In the genomic region with DNA sequence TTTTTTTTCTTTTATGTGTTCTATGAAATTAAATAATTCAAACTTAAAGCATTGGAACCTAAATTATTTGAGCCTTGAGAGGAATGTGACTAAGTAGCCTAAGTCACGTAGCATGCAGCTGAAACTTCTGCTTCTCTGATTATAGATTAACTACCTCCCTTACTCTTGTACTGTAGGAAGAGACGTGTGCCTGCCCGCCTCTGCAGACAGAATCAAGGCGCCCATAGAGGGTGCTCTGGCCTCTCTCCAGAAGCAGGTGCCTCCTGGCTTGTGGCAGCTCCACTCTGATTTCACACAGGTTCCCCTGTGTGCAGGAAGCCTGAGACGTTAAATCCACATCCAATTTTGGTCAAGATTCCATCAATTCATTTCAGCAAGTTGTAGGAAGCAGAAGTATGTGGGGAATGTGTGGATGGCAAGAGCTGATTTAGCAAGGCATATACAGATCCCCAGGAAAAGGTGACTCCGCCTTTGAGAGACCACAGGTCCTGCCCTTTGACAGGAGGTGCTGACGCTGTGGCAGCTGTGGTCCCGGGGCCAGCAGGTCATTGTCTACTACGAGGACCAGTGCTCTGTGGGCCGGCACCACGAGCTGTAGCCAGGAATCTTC, we compare ENCODE assay signal across 20 cellular contexts.
A peak's percentile ranks its signal among the peaks of the same experiment; 100 is the strongest.
DNase-seq lines count a peak whose midpoint lies in the region; ATAC-seq, FAIRE-seq and TF ChIP-seq lines count a peak whose summit lies in the region.
"Had no signal": no experiment of that assay in that cellular context is flagged by ENCODE, and none has a peak within 500 bp of the region (broad histone marks: within the 10 kb centered on the region; RNA-seq: fewer than 3 reads in every experiment).

No MANE protein-coding gene starts in this region.

- H3K9me3 ChIP-seq in A549 (no peaks in the 10 kb centered on the region), GM12878 (replicated peaks; ENCODE audit: control insufficient read depth, insufficient read depth, low read length) (no peaks in the 10 kb centered on the region)
- H3K9me3 ChIP-seq: esophagus squamous epithelium had no signal

- peak; percentile 35 to 39; a peak in 1 of 6 replicates for ATAC-seq in A549
- ATAC-seq in GM12878: peak; percentile 56
- ATAC-seq in GM18873 (IDR thresholded peaks at IDR 0.05; ENCODE audit: low FRiP score, unreplicated experiment): no peak
- no peak for ATAC-seq in Right ventricle myocardium superior (ENCODE audit: poor library complexity)
- ATAC-seq: activated CD8-positive, alpha-beta memory T cell treated with anti-CD3 and anti-CD28 coated beads, Interleukin-2, amount 10 ng/mL, durations not matched to agents 7 days and 5 days; CD8-positive, alpha-beta T cell; naive thymus-derived CD4-positive, alpha-beta T cell had no signal

- RAD21 ChIA-PET in GM12878 (lab: Charles Lee; ENCODE audit: unreplicated experiment): no interaction called here

- no peaks in the 10 kb centered on the region for H4K20me1 ChIP-seq in GM12878 (ENCODE audit: control insufficient read depth, insufficient read depth)

- DNase-seq in A549 (ENCODE audit: low read depth in 1 of 2, low spot score in 1 of 2): no peak
- peak; percentile 67 for DNase-seq in HK-2 (ENCODE audit: unreplicated experiment)
- no peak for DNase-seq in GM12878 (ENCODE audit: low read depth, low spot score)
- peak; percentile 87 for DNase-seq in kidney glomerular epithelial cell (lab: John Stamatoyannopoulos, UW)
- no peak for DNase-seq in activated naive CD4-positive, alpha-beta T cell treated with anti-CD3 and anti-CD28 coated beads for 36 hours
- no peak for DNase-seq in Right ventricle myocardium superior
- DNase-seq in NCI-H524 treated with DMSO at 0.1 percent for 48 hours (lab: John Stamatoyannopoulos, UW): no peak
- DNase-seq: activated CD4-positive, alpha-beta T cell treated with anti-CD3 and anti-CD28 coated beads for 1 hour; activated CD8-positive, alpha-beta memory T cell treated with anti-CD3 and anti-CD28 coated beads, Interleukin-2, amount 10 ng/mL, durations not matched to agents 7 days and 5 days; activated gamma-delta T cell; CD8-positive, alpha-beta T cell; esophagus squamous epithelium; IMR-90; naive thymus-derived CD4-positive, alpha-beta T cell; NCI-H1048; NCI-H2227 treated with DMSO at 0.1 percent for 48 hours; stimulated activated CD4-positive, alpha-beta T cell treated with anti-CD3 and anti-CD28 coated beads, Interleukin-15, amount 100 ng/mL, for 24 hours had no signal

- no peaks in the 10 kb centered on the region for H3K27me3 Mint-ChIP-seq in activated naive CD4-positive, alpha-beta T cell treated with anti-CD3 and anti-CD28 coated beads for 36 hours (ENCODE audit: low read depth)
- H3K27me3 Mint-ChIP-seq: activated CD8-positive, alpha-beta memory T cell treated with anti-CD3 and anti-CD28 coated beads, Interleukin-2, amount 10 ng/mL, durations not matched to agents 7 days and 5 days; dendritic cell treated with granulocyte-macrophage colony-stimulating factor and Interleukin-4, amounts not matched to agents 40 ng/mL and 50 ng/mL, for 4 days; naive thymus-derived CD4-positive, alpha-beta T cell had no signal

- no peak overlapping the region for H3K4me2 ChIP-seq in A549
- no peak overlapping the region for H3K4me2 ChIP-seq in GM12878 (ENCODE audit: control insufficient read depth, insufficient read depth)

- H3K27ac ChIP-seq in A549: no peak overlapping the region
- H3K27ac ChIP-seq in GM12878 (ENCODE audit: control insufficient read depth, insufficient read depth): no peak overlapping the region
- H3K27ac ChIP-seq: esophagus squamous epithelium had no signal

- H3K9ac ChIP-seq in GM12878 (ENCODE audit: control insufficient read depth, insufficient read depth, low read length): no peak overlapping the region

- in situ Hi-C loops in GM12878 (cut with MboI): no loop called here

- 3% methylated on average over 11 of the region's 11 CpGs for WGBS in A549 (ENCODE audit: missing lambda C conversion rate)
- 18% methylated on average over 11 of the region's 11 CpGs for WGBS in GM12878 (ENCODE audit: insufficient coverage, insufficient replicate concordance, low lambda C conversion rate, missing lambda C conversion rate)

- peaks cover 7% of the 10 kb centered on the region for H3K9me3 Mint-ChIP-seq in activated naive CD4-positive, alpha-beta T cell treated with anti-CD3 and anti-CD28 coated beads for 36 hours
- H3K9me3 Mint-ChIP-seq: dendritic cell treated with granulocyte-macrophage colony-stimulating factor and Interleukin-4, amounts not matched to agents 40 ng/mL and 50 ng/mL, for 4 days had no signal

- no peak for TF ChIP-seq POLR2A in A549 (IDR thresholded peaks at IDR 0.05; ENCODE audit: low read length)
- no peak for TF ChIP-seq POLR2A in GM12878 (IDR thresholded peaks at IDR 0.05; ENCODE audit: low read depth, low read length)

- no peak overlapping the region for H3K27ac Mint-ChIP-seq in activated naive CD4-positive, alpha-beta T cell treated with anti-CD3 and anti-CD28 coated beads for 36 hours
- H3K27ac Mint-ChIP-seq: activated CD8-positive, alpha-beta memory T cell treated with anti-CD3 and anti-CD28 coated beads, Interleukin-2, amount 10 ng/mL, durations not matched to agents 7 days and 5 days; CD8-positive, alpha-beta T cell; dendritic cell treated with granulocyte-macrophage colony-stimulating factor and Interleukin-4, amounts not matched to agents 40 ng/mL and 50 ng/mL, for 4 days; naive thymus-derived CD4-positive, alpha-beta T cell had no signal

- no peaks in the 10 kb centered on the region for H3K4me1 ChIP-seq in A549
- no peaks in the 10 kb centered on the region for H3K4me1 ChIP-seq in GM12878 (ENCODE audit: control insufficient read depth, insufficient read depth, low read length)
- H3K4me1 ChIP-seq: esophagus squamous epithelium had no signal

- no TSS peak for BruUV-seq in GM12878 (replicated peaks; lab: Mats Ljungman, UMichigan)

- no peaks in the 10 kb centered on the region for H3K36me3 Mint-ChIP-seq in activated naive CD4-positive, alpha-beta T cell treated with anti-CD3 and anti-CD28 coated beads for 36 hours (ENCODE audit: low read depth)
- H3K36me3 Mint-ChIP-seq: activated CD8-positive, alpha-beta memory T cell treated with anti-CD3 and anti-CD28 coated beads, Interleukin-2, amount 10 ng/mL, durations not matched to agents 7 days and 5 days; CD8-positive, alpha-beta T cell had no signal

- SMC1A ChIA-PET in GM12878 (lab: Charles Lee; ENCODE audit: uncharacterized antibody, unreplicated experiment): interaction anchor here (0.8 kb wide), 1 partner anchor 12 kb away, joined by 3 read pairs; no protein-coding TSS in a partner anchor

- POLR2A ChIA-PET in A549 (lab: Yijun Ruan, JAX) (no interaction called here), GM12878 (lab: Charles Lee) (no interaction called here)

- no peak for TF ChIP-seq EP300 in A549 (IDR thresholded peaks at IDR 0.05)
- no peak for TF ChIP-seq EP300 in GM12878 (IDR thresholded peaks at IDR 0.05; ENCODE audit: borderline replicate concordance in 1 of 2, control insufficient read depth in 1 of 2, low read depth in 2 of 2, low read length in 2 of 2)

- CTCF ChIA-PET in A549 (lab: Yijun Ruan, JAX) (interaction anchor here (0.6 kb wide), 1 partner anchor 591 kb away, joined by 3 read pairs; no protein-coding TSS in a partner anchor), GM12878 (lab: Yijun Ruan, JAX) (interaction anchor here (0.8 to 0.9 kb wide), 2 partner anchors 10 to 18 kb away, joined by 3 read pairs; no protein-coding TSS in a partner anchor)
- CTCF ChIA-PET in activated naive CD4-positive, alpha-beta T cell treated with anti-CD3 and anti-CD28 coated beads for 36 hours (lab: Charles Lee): no interaction called here

- no peak overlapping the region for H2AFZ ChIP-seq in GM12878 (ENCODE audit: control insufficient read depth, low read depth, low read length)

- TF ChIP-seq RAD21 in A549 (conservative IDR thresholded peaks at IDR 0.05 in 1 of 2, IDR thresholded peaks at IDR 0.05 in 1 of 2) (no peak), GM12878 (IDR thresholded peaks at IDR 0.05; ENCODE audit: insufficient read depth, low read depth, low read length) (no peak)

- TF ChIP-seq CTCF in A549 (IDR thresholded peaks at IDR 0.05) (no peak), GM12878 (IDR thresholded peaks at IDR 0.05 in 2 of 3, conservative IDR thresholded peaks at IDR 0.05 in 1 of 3; ENCODE audit: control insufficient read depth in 2 of 3, extremely low read depth in 1 of 3, insufficient read depth in 1 of 3, low read depth in 3 of 3, low read length in 3 of 3) (no peak; a peak in 1 of 6 replicates)

- H3K4me3 ChIP-seq in A549 (no peak overlapping the region), GM12878 (no peak overlapping the region)
- H3K4me3 ChIP-seq: esophagus squamous epithelium had no signal

- H3K27me3 ChIP-seq in GM12878 (replicated peaks in 1 of 2; ENCODE audit: control insufficient read depth in 2 of 2, insufficient read depth in 2 of 2, low read length in 1 of 2): no peaks in the 10 kb centered on the region
- H3K27me3 ChIP-seq: esophagus squamous epithelium had no signal

- FAIRE-seq in A549 (lab: Jason Lieb, UNC) (no peak), GM12878 (lab: Jason Lieb, UNC) (no peak)
- FAIRE-seq: GM12892 had no signal

- H3K36me3 ChIP-seq in GM12878 (ENCODE audit: control insufficient read depth in 2 of 2, insufficient read depth in 2 of 2, low read length in 1 of 2): no peaks in the 10 kb centered on the region
- H3K36me3 ChIP-seq: esophagus squamous epithelium had no signal

- H3K4me1 Mint-ChIP-seq in activated naive CD4-positive, alpha-beta T cell treated with anti-CD3 and anti-CD28 coated beads for 36 hours (ENCODE audit: low read depth): no peaks in the 10 kb centered on the region
- H3K4me1 Mint-ChIP-seq: activated CD8-positive, alpha-beta memory T cell treated with anti-CD3 and anti-CD28 coated beads, Interleukin-2, amount 10 ng/mL, durations not matched to agents 7 days and 5 days; naive thymus-derived CD4-positive, alpha-beta T cell had no signal

- H3K4me3 Mint-ChIP-seq in activated naive CD4-positive, alpha-beta T cell treated with anti-CD3 and anti-CD28 coated beads for 36 hours: no peak overlapping the region
- H3K4me3 Mint-ChIP-seq: activated CD8-positive, alpha-beta memory T cell treated with anti-CD3 and anti-CD28 coated beads, Interleukin-2, amount 10 ng/mL, durations not matched to agents 7 days and 5 days; CD8-positive, alpha-beta T cell; dendritic cell treated with granulocyte-macrophage colony-stimulating factor and Interleukin-4, amounts not matched to agents 40 ng/mL and 50 ng/mL, for 4 days; naive thymus-derived CD4-positive, alpha-beta T cell had no signal

- intact Hi-C loops in GM12878 (cut with micrococcal nuclease; ENCODE audit: unreplicated experiment) (no loop called here), Right ventricle myocardium superior (cut with DNase I) (no loop called here)
- intact Hi-C loops in activated naive CD4-positive, alpha-beta T cell treated with anti-CD3 and anti-CD28 coated beads for 36 hours (cut with micrococcal nuclease): no loop called here

- H3K79me2 ChIP-seq in GM12878 (ENCODE audit: control insufficient read depth, insufficient read depth, low read length): no peaks in the 10 kb centered on the region

TF ChIP-seq in A549, 52 proteins besides CTCF, POLR2A, EP300 and RAD21 (continues in another document):
- no peak for TF ChIP-seq HEYL (CRISPR knock-in tag; IDR thresholded peaks at IDR 0.05)
- TF ChIP-seq NFE2L2 (conservative IDR thresholded peaks at IDR 0.05; ENCODE audit: low read length): no peak

TF ChIP-seq in GM12878, 131 proteins besides CTCF, POLR2A, EP300 and RAD21 (continues in another document):
- TF ChIP-seq SUPT20H (IDR thresholded peaks at IDR 0.05; ENCODE audit: borderline replicate concordance, control insufficient read depth, low read depth, low read length): no peak

Comparison
In these comparisons a context has a peak if more than half of its experiments do, and no peak if none do; other contexts are left out.
1. ATAC-seq: peak in A549 (2 of 2) and GM12878 (single experiment); none in GM18873 (single experiment) and Right ventricle myocardium superior (single experiment).
2. DNase-seq: peak in HK-2 (single experiment) and kidney glomerular epithelial cell (single experiment); none in A549 (0 of 2), GM12878 (single experiment), activated naive CD4-positive, alpha-beta T cell treated with anti-CD3 and anti-CD28 coated beads for 36 hours (single experiment), Right ventricle myocardium superior (single experiment) and NCI-H524 treated with DMSO at 0.1 percent for 48 hours (single experiment).